Comparison of ENCODE assay signal across 23 cellular contexts in the genomic region with DNA sequence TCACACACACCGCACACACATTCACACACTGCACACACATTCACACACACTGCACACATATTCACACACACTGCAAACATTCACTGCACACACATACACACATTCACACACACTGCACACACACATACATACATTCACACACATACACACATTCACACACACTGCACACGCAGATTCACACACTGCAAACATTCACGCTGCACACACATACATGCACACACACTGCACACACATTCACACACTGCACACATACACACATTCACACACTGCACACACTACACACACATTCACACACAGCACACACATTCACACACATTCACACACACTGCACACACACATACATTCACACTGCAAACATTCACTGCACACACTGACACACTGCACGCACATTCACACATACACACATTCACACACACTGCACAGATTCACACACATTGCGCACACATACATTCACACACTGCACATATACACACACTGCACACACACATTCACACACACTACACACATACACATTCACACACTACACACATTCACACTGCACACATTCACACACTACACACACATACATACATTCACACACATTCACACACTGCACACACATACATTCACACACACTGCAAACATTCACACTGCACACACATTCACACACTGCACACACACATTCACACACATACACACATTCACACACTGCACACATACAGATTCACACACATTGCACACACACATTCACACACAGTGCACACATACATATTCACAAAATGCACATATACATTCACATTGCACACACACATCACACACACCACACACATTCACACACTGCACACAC.
"Had no signal": no experiment of that assay in that cellular context is flagged by ENCODE, and none has a peak within 500 bp of the region (broad histone marks: within the 10 kb centered on the region; RNA-seq: fewer than 3 reads in every experiment).

No MANE protein-coding gene starts in this region.

- H3K27me3 ChIP-seq: pancreas, stomach had no signal

- H3K36me3 ChIP-seq: pancreas, prostate gland, sigmoid colon, stomach, tibial artery had no signal

- H3K27me3 Mint-ChIP-seq: naive B cell; stimulated activated memory B cell treated with anti-CD40 and anti-IgM and Interleukin-4, amounts not matched to agents 10 μg/mL and 1 μg/mL and 100 μg/mL, for 72 hours had no signal

- H3K4me1 ChIP-seq: pancreas, prostate gland, sigmoid colon, tibial artery had no signal

- H3K27ac Mint-ChIP-seq: activated naive CD8-positive, alpha-beta T cell; effector memory CD8-positive, alpha-beta T cell; mesothelial cell of epicardium; naive B cell; stimulated activated memory B cell treated with anti-CD40 and anti-IgM and Interleukin-4, amounts not matched to agents 10 μg/mL and 1 μg/mL and 100 μg/mL, for 72 hours had no signal

- ATAC-seq: effector memory CD8-positive, alpha-beta T cell; pancreas; stimulated activated memory B cell treated with anti-CD40 and anti-IgM and Interleukin-4, amounts not matched to agents 10 μg/mL and 1 μg/mL and 100 μg/mL, for 72 hours had no signal

- H3K27ac ChIP-seq: coronary artery, pancreas, prostate gland, sigmoid colon, stomach, tibial artery had no signal

- H3K36me3 Mint-ChIP-seq: activated naive CD8-positive, alpha-beta T cell; mesothelial cell of epicardium; naive B cell; stimulated activated memory B cell treated with anti-CD40 and anti-IgM and Interleukin-4, amounts not matched to agents 10 μg/mL and 1 μg/mL and 100 μg/mL, for 72 hours had no signal

- H3K4me1 Mint-ChIP-seq: mesothelial cell of epicardium; naive B cell; stimulated activated memory B cell treated with anti-CD40 and anti-IgM and Interleukin-4, amounts not matched to agents 10 μg/mL and 1 μg/mL and 100 μg/mL, for 72 hours had no signal

- DNase-seq: activated CD4-positive, alpha-beta T cell treated with anti-CD3 and anti-CD28 coated beads for 4 hours; activated CD4-positive, alpha-beta T cell treated with anti-CD3 and anti-CD28 coated beads, Interleukin-2, amount 50 U/mL, for 4 hours; activated effector memory CD4-positive, alpha-beta T cell treated with Interleukin-2 at 50 U/mL for 16 hours; activated naive CD4-positive, alpha-beta T cell treated with Interleukin-2 at 50 U/mL for 16 hours; activated T-cell treated with anti-CD3 and anti-CD28 coated beads for 4 hours; anterior cingulate cortex; effector memory CD8-positive, alpha-beta T cell; hippocampal formation; naive B cell; nucleus accumbens; retina; small intestine; stimulated activated CD4-positive, alpha-beta T cell treated with anti-CD3 and anti-CD28 coated beads, Interleukin-4, amount 100 ng/mL, for 24 hours; stomach; tibial artery had no signal

- H3K4me3 Mint-ChIP-seq: activated naive CD8-positive, alpha-beta T cell; effector memory CD8-positive, alpha-beta T cell; mesothelial cell of epicardium; naive B cell; stimulated activated memory B cell treated with anti-CD40 and anti-IgM and Interleukin-4, amounts not matched to agents 10 μg/mL and 1 μg/mL and 100 μg/mL, for 72 hours had no signal

- H3K9me3 Mint-ChIP-seq: mesothelial cell of epicardium; stimulated activated memory B cell treated with anti-CD40 and anti-IgM and Interleukin-4, amounts not matched to agents 10 μg/mL and 1 μg/mL and 100 μg/mL, for 72 hours had no signal

- H3K4me3 ChIP-seq: coronary artery, pancreas, prostate gland, sigmoid colon, stomach, tibial artery had no signal

- H3K9me3 ChIP-seq: pancreas, prostate gland, sigmoid colon, tibial artery had no signal

- FAIRE-seq: endothelial cell of umbilical vein, pancreas, small intestine had no signal
